In the genomic region with DNA sequence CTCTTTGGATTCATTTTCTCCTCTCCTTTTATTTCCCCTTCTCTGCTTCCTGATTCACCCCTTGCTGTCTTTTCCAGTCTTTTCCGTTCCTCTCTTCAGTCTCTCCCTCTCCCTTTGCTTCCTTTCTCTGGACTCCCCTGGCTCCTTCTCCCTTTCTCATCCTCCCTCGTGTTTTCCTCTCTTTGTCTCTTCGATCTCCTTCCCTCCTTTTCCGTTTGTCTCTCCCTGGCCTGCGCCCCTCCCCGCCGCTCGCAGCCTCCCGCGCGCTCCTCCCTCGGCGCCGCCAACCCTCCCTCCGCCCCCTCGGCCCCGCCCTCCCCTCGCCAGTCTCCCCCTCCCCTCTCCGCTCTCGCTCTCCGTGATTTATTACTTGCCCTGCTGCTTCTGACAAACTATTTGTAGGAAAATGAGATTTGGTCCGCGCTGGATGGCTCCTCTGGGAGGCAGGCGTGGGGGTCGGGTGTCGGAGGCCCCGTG, we compare ENCODE assay signal across 8 cellular contexts. TPM values are rescaled to one million over a fixed set of nuclear protein-coding genes. Genes with fewer than 3 reads are reported as not detected.
DNase-seq lines count a peak whose midpoint lies in the region; ATAC-seq, FAIRE-seq and TF ChIP-seq lines count a peak whose summit lies in the region.

No MANE protein-coding gene starts in this region.

- TF ChIP-seq CTCF in VCaP (conservative IDR thresholded peaks at IDR 0.05): no peak

- ATAC-seq in GM18502 (IDR thresholded peaks at IDR 0.05; ENCODE audit: poor library complexity, unreplicated experiment) (no peak), HG02870 (IDR thresholded peaks at IDR 0.05; ENCODE audit: unreplicated experiment) (no peak)

- no peak for FAIRE-seq in GM12892 (lab: Jason Lieb, UNC)

- no peak for TF ChIP-seq POLR2A in GM12892 (IDR thresholded peaks at IDR 0.05; ENCODE audit: low read depth, low read length)

- DNase-seq in GM12892 (ENCODE audit: insufficient read length) (peak; percentile 53), NCI-H1930 (lab: John Stamatoyannopoulos, UW) (peak; percentile 45 to 50), cerebellum (ENCODE audit: low spot score) (peak; percentile 19), left kidney (ENCODE audit: low read depth, low spot score) (peak; percentile 93)
- peak; percentile 62 for DNase-seq in stimulated activated CD4-positive, alpha-beta T cell treated with anti-CD3 and anti-CD28 coated beads, Interleukin-4, amount 100 ng/mL, for 1 hour

- peak overlapping the region; percentile 37; the same call in 1 of the 2 replicates for H3K27ac ChIP-seq in VCaP

RNA-seq across cellular contexts. Expression of gene PAX8, which starts 46.0 kb away (rescaled TPM):
- polyA plus RNA-seq in GM12892 (2012; ENCODE audit: missing spikeins): 1.8 TPM
- total RNA-seq in cerebellum: not detected

Comparison
In these comparisons a context has a peak if more than half of its experiments do, and no peak if none do; other contexts are left out.
1. DNase-seq: peak in every context shown above with its lines; median percentile 93 in left kidney; 62 in stimulated activated CD4-positive, alpha-beta T cell treated with anti-CD3 and anti-CD28 coated beads, Interleukin-4, amount 100 ng/mL, for 1 hour; 53 in GM12892; 48 in NCI-H1930; 19 in cerebellum.